8 cellular contexts compared by ENCODE assay signal in the genomic region with DNA sequence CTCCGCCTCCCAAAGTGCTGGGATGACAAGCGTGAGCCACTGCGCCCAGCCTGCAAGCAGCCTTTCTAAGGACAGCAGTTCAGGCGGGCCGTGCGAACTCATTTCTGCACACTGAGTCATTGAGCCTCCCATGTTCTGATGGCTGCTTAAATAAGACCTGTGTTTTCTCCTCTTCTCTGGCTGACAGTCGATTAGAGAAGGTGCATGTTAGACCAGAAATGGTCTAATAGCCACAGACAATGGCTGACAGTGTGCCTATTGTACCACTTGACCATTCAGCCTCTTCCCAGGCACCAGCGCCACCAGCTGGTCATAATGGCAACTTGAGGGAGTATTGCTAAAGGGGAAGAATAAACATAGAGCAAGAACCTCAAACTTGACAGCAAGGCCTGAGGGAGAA. TPM values are rescaled to one million over a fixed set of nuclear protein-coding genes. Genes with fewer than 3 reads are reported as not detected.
DNase-seq lines count a peak whose midpoint lies in the region; ATAC-seq and TF ChIP-seq lines count a peak whose summit lies in the region.

No MANE protein-coding gene starts in this region.

- TF ChIP-seq POLR2A in IMR-90 (IDR thresholded peaks at IDR 0.05; ENCODE audit: low read depth, low read length) (no peak), ovary (IDR thresholded peaks at IDR 0.05) (no peak)

- no peak overlapping the region for H4K5ac ChIP-seq in IMR-90 (ENCODE audit: low read depth, low read length)

- peaks cover 2% of the 10 kb centered on the region; the same call in 1 of the 2 replicates for H3K27me3 ChIP-seq in IMR-90 (ENCODE audit: control insufficient read depth, insufficient read depth, low read length)
- no peaks in the 10 kb centered on the region for H3K27me3 ChIP-seq in SU-DHL-6 (ENCODE audit: low read length)
- no peaks in the 10 kb centered on the region for H3K27me3 ChIP-seq in ovary

- no peaks in the 10 kb centered on the region for H3F3A ChIP-seq in SU-DHL-6 (ENCODE audit: insufficient read depth)

- dilution Hi-C loops in IMR-90 (cut with HindIII; ENCODE audit: low sequenced_read_pairs, unreplicated experiment), result no loop called here

- H3K4me3 ChIP-seq in IMR-90 (ENCODE audit: insufficient read depth, low read depth, low read length) (no peak overlapping the region), SU-DHL-6 (ENCODE audit: insufficient read depth, low read length, poor library complexity, severe bottlenecking) (no peak overlapping the region), fibroblast of mammary gland (ENCODE audit: control insufficient read depth, low read depth, low read length) (no peak overlapping the region), ovary (no peak overlapping the region)

- H2AK5ac ChIP-seq in IMR-90 (ENCODE audit: low read depth, low read length), result no peak overlapping the region

- no peaks in the 10 kb centered on the region for H3K79me1 ChIP-seq in IMR-90 (ENCODE audit: low read depth in 1 of 2, low read length in 2 of 2)

- DNase-seq in IMR-90 (peak; percentile 21), fibroblast of mammary gland (ENCODE audit: low read depth) (peak; percentile 50), ovary (peak in 4 of 5 donors; percentile 48 to 68 (median 54))
- no peak for DNase-seq in NK-92 treated with Interleukin-12 subunit alpha and Interleukin-12 subunit beta, amount 100 ng/mL, for 24 hours (lab: John Stamatoyannopoulos, UW)

- H3K79me2 ChIP-seq in SU-DHL-6 (ENCODE audit: insufficient read depth, low read length), result no peaks in the 10 kb centered on the region

- H3K14ac ChIP-seq in IMR-90 (replicated peaks; ENCODE audit: low read depth, low read length), result no peak overlapping the region

- ATAC-seq in IMR-90 (ENCODE audit: low read depth) (peak; percentile 23; the same call in 1 of the 2 replicates), GM18858 (IDR thresholded peaks at IDR 0.05; ENCODE audit: unreplicated experiment) (no peak)

- TF ChIP-seq EP300 in ovary (IDR thresholded peaks at IDR 0.05), result no peak

- BruUV-seq in IMR-90 (replicated peaks; lab: Mats Ljungman, UMichigan), result no TSS peak

- no peak overlapping the region for H2BK15ac ChIP-seq in IMR-90 (ENCODE audit: low read depth, low read length)

- H3K36me3 ChIP-seq in IMR-90 (ENCODE audit: control insufficient read depth, insufficient read depth, low read length) (no peaks in the 10 kb centered on the region), SU-DHL-6 (ENCODE audit: low read length) (no peaks in the 10 kb centered on the region), ovary (no peaks in the 10 kb centered on the region)

- H3K18ac ChIP-seq in IMR-90 (ENCODE audit: low read depth, low read length), result no peak overlapping the region

- no peaks in the 10 kb centered on the region for H4K20me1 ChIP-seq in IMR-90 (ENCODE audit: insufficient read depth, low read length)
- H4K20me1 ChIP-seq in SU-DHL-6 (ENCODE audit: low read depth, low read length), result no peaks in the 10 kb centered on the region

- H3K56ac ChIP-seq in IMR-90 (ENCODE audit: extremely low read depth, insufficient read depth, low read length), result no peak overlapping the region

- no peak overlapping the region for H4K8ac ChIP-seq in IMR-90 (ENCODE audit: low read depth in 2 of 2, low read length in 2 of 2)

- peak; percentile 37 for TF ChIP-seq RAD21 in IMR-90 (IDR thresholded peaks at IDR 0.05; ENCODE audit: low read length)

- H3K9me1 ChIP-seq in IMR-90 (ENCODE audit: insufficient read depth, low read length), result peaks cover 6% of the 10 kb centered on the region; the same call in 1 of the 2 replicates

- H3K23ac ChIP-seq in IMR-90 (ENCODE audit: low read depth, low read length), result no peak overlapping the region

- CTCF ChIA-PET in IMR-90 (lab: Yijun Ruan, JAX), result interaction anchor here (0.6 to 1.2 kb wide), 2 partner anchors 10 to 31 kb away, joined by 3 to 5 read pairs; no protein-coding TSS in a partner anchor

- H3K4me1 ChIP-seq in IMR-90 (ENCODE audit: control insufficient read depth, insufficient read depth, low read length) (0 out of 2 replicates have a peak, but pooled peaks cover 3% of the 10 kb centered on the region), ovary (ENCODE audit: insufficient read depth) (no peaks in the 10 kb centered on the region)

- H2AK9ac ChIP-seq in IMR-90 (replicated peaks; ENCODE audit: low read depth, low read length, poor library complexity), result no peak overlapping the region

- no peak overlapping the region for H2BK120ac ChIP-seq in IMR-90 (ENCODE audit: low read depth, low read length)

- no peak overlapping the region for H3K9ac ChIP-seq in IMR-90 (ENCODE audit: low read depth, low read length)
- no peak overlapping the region for H3K9ac ChIP-seq in SU-DHL-6 (ENCODE audit: low read length)

- TF ChIP-seq CTCF in 22Rv1 (IDR thresholded peaks at IDR 0.05), result peak; percentile 83
- peak; percentile 69 for TF ChIP-seq CTCF in GM12873 (IDR thresholded peaks at IDR 0.05; ENCODE audit: insufficient read depth, low read depth, low read length, missing control alignments)
- peak; percentile 47 for TF ChIP-seq CTCF in IMR-90 (conservative IDR thresholded peaks at IDR 0.05; ENCODE audit: low read depth, low read length)
- TF ChIP-seq CTCF in SU-DHL-6 (IDR thresholded peaks at IDR 0.05; ENCODE audit: insufficient read depth, low read length, poor library complexity, severe bottlenecking), result peak; percentile 35
- TF ChIP-seq CTCF in fibroblast of mammary gland (conservative IDR thresholded peaks at IDR 0.05; ENCODE audit: control insufficient read depth, insufficient read depth, low read depth, low read length), result peak; percentile 64
- TF ChIP-seq CTCF in ovary (IDR thresholded peaks at IDR 0.05), result peak in 1 of 3 donors; percentile 22

- no peak overlapping the region for H2BK5ac ChIP-seq in IMR-90 (ENCODE audit: low read depth, low read length, poor library complexity, severe bottlenecking)

- H4K91ac ChIP-seq in IMR-90 (ENCODE audit: insufficient read depth, low read depth, low read length), result no peak overlapping the region

- 0 out of 2 replicates have a peak overlapping the region, but pooled peaks have one; percentile 3 for H2BK20ac ChIP-seq in IMR-90 (ENCODE audit: low read depth, low read length)

- H3K4ac ChIP-seq in IMR-90 (ENCODE audit: low read depth, low read length), result no peak overlapping the region

- intact Hi-C loops in IMR-90 (cut with micrococcal nuclease) (loop anchor here (1.0 kb wide), 1 partner anchor 97 kb away; no protein-coding TSS in a partner anchor), ovary (cut with DNase I) (loop anchor here in 2 of 4 donors (10.0 kb wide), 2 partner anchors 158 to 548 kb away; a partner anchor contains a TSS)

- H2AFZ ChIP-seq in IMR-90 (replicated peaks; ENCODE audit: low read length, poor library complexity) (no peak overlapping the region), SU-DHL-6 (ENCODE audit: low read depth, low read length, severe bottlenecking) (no peak overlapping the region)

- WGBS in IMR-90 (ENCODE audit: extremely low coverage in 2 of 2, insufficient read length in 1 of 2), 2 experiments, result 93% methylated on average over 6 of the region's 8 CpGs; no CpG with 5 or more reads in 1 of the 2 experiments
- 68 to 75% (median 74%) methylated on average over 8 of the region's 8 CpGs for WGBS in ovary, 3 donors

- in situ Hi-C loops in IMR-90 (cut with MboI; ENCODE audit: low sequenced_read_pairs), result loop anchor here (10.0 kb wide), 1 partner anchor 158 kb away; a partner anchor contains a TSS

- H3K9me3 ChIP-seq in IMR-90 (ENCODE audit: control insufficient read depth, insufficient read depth, low read length), result no peaks in the 10 kb centered on the region
- H3K9me3 ChIP-seq in SU-DHL-6 (ENCODE audit: insufficient read depth, low read length), result no peaks in the 10 kb centered on the region
- H3K9me3 ChIP-seq in ovary, result no peaks in the 10 kb centered on the region

- POLR2A ChIA-PET in IMR-90 (lab: Charles Lee; ENCODE audit: unreplicated experiment), result no interaction called here

- H3K27ac ChIP-seq in 22Rv1 (no peak overlapping the region), IMR-90 (ENCODE audit: insufficient read depth, low read length) (no peak overlapping the region), SU-DHL-6 (ENCODE audit: low read depth, low read length) (no peak overlapping the region), ovary (no peak overlapping the region)

- H3K9me2 ChIP-seq in SU-DHL-6 (replicated peaks; ENCODE audit: insufficient read depth, low read length), result no peaks in the 10 kb centered on the region

- no peak overlapping the region for H3K4me2 ChIP-seq in IMR-90 (ENCODE audit: low read depth, low read length)
- no peak overlapping the region for H3K4me2 ChIP-seq in SU-DHL-6 (ENCODE audit: low read depth, low read length, poor library complexity, severe bottlenecking)

TF ChIP-seq in IMR-90, 13 proteins besides CTCF, POLR2A, EP300 and RAD21 (continues in another document):
- TF ChIP-seq RCOR1 (IDR thresholded peaks at IDR 0.05; ENCODE audit: insufficient replicate concordance, low read length) (no peak), BHLHE40 (IDR thresholded peaks at IDR 0.05; ENCODE audit: low read depth, low read length) (no peak), CEBPB (IDR thresholded peaks at IDR 0.05; ENCODE audit: low read depth, low read length) (no peak), CHD1 (IDR thresholded peaks at IDR 0.05; ENCODE audit: low read depth, low read length) (no peak)

RNA-seq across cellular contexts. Expression of a gene that starts 6.2 kb away (rescaled TPM):
- total RNA-seq in IMR-90 (2012; rRNA removed) (not detected in 2 replicates), ovary (not detected)
- polyA plus RNA-seq in IMR-90 (2012; rRNA removed) (not detected in 2 replicates), ovary (not detected)
- polyA plus RNA-seq in IMR-90 (2012; cell fraction: cytosol; rRNA removed), result not detected in 2 replicates
- not detected in 2 replicates for polyA plus RNA-seq in IMR-90 (2012; cell fraction: nucleus; rRNA removed; ENCODE audit: low replicate concordance)

RNA-seq across cellular contexts. Expression of a gene that starts 7.0 kb away (rescaled TPM):
- total RNA-seq in IMR-90 (2012; rRNA removed) (not detected in 2 replicates), ovary (not detected)
- polyA plus RNA-seq in IMR-90 (2012; rRNA removed) (not detected in 2 replicates), ovary (not detected)
- polyA plus RNA-seq in IMR-90 (2012; cell fraction: cytosol; rRNA removed), result not detected in 2 replicates
- not detected in 2 replicates for polyA plus RNA-seq in IMR-90 (2012; cell fraction: nucleus; rRNA removed; ENCODE audit: low replicate concordance)

RNA-seq across cellular contexts. Expression of a gene that starts 25.2 kb away (rescaled TPM):
- 3.9 and 5.2 TPM in 2 replicates for total RNA-seq in IMR-90 (2012; rRNA removed)
- 2.8 and 4.4 TPM in 2 replicates for polyA plus RNA-seq in IMR-90 (2012; rRNA removed)
- 0.96 and 1.2 TPM in 2 replicates for polyA plus RNA-seq in IMR-90 (2012; cell fraction: cytosol; rRNA removed)
- polyA plus RNA-seq in IMR-90 (2012; cell fraction: nucleus; rRNA removed; ENCODE audit: low replicate concordance), result 6.0 and 19.9 TPM in 2 replicates
- 10 to 100 TPM; 11.8 to 17.9 (median 13.6) TPM for total RNA-seq in ovary
- 10 to 100 TPM in 1 of 2 donors, 1 to 10 TPM in 1; 9.3 to 11.3 TPM for polyA plus RNA-seq in ovary

RNA-seq across cellular contexts. Expression of a gene that starts 44.4 kb away (rescaled TPM):
- total RNA-seq in IMR-90 (2012; rRNA removed), result not detected in 2 replicates
- not detected in 2 replicates for polyA plus RNA-seq in IMR-90 (2012; rRNA removed)
- polyA plus RNA-seq in IMR-90 (2012; cell fraction: cytosol; rRNA removed), result not detected in 2 replicates
- polyA plus RNA-seq in IMR-90 (2012; cell fraction: nucleus; rRNA removed; ENCODE audit: low replicate concordance), result not detected in 2 replicates
- not detected for total RNA-seq in ovary
- polyA plus RNA-seq in ovary, result not detected
